11 cellular contexts compared by ENCODE assay signal in the genomic region with DNA sequence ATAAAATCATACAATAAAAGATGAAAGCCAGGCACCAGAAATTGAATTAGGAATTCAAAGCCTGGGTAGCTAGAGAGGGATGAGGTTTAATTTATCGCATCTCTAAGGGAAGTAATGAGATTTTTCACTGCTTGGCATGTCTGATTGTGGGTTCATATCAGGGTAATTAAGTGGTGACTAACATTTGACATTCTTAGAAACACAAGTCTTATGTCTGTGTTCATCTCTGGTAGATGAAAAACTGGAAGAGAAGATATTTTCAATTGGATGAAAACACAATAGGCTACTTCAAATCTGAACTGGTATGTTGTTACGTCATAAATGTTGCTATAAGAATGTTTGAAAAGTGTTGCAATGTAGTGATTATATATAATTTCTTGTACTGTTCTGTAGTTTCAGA. TPM values are rescaled to one million over a fixed set of nuclear protein-coding genes. Genes with fewer than 3 reads are reported as not detected.
DNase-seq lines count a peak whose midpoint lies in the region; ATAC-seq lines count a peak whose summit lies in the region.
"Had no signal": no experiment of that assay in that cellular context is flagged by ENCODE, and none has a peak within 500 bp of the region (broad histone marks: within the 10 kb centered on the region; RNA-seq: fewer than 3 reads in every experiment).

No MANE protein-coding gene starts in this region.

- ATAC-seq in T-helper 17 cell (no peak), GM19351 (IDR thresholded peaks at IDR 0.05; ENCODE audit: unreplicated experiment) (no peak), GM18867 (IDR thresholded peaks at IDR 0.05; ENCODE audit: unreplicated experiment) (no peak)

- peaks cover 33% of the 10 kb centered on the region for H3K36me3 Mint-ChIP-seq in activated naive CD4-positive, alpha-beta T cell treated with anti-CD3 and anti-CD28 coated beads, Interleukin-2, amount 50 U/mL, for 24 hours
- peaks cover 7% of the 10 kb centered on the region for H3K36me3 Mint-ChIP-seq in T-helper 17 cell (ENCODE audit: low read depth)

- peak overlapping the region; percentile 5 for H3K27ac Mint-ChIP-seq in activated naive CD4-positive, alpha-beta T cell treated with anti-CD3 and anti-CD28 coated beads, Interleukin-2, amount 50 U/mL, for 24 hours
- H3K27ac Mint-ChIP-seq in T-helper 17 cell: peak overlapping the region; percentile 92

- H3K4me1 Mint-ChIP-seq in activated naive CD4-positive, alpha-beta T cell treated with anti-CD3 and anti-CD28 coated beads, Interleukin-2, amount 50 U/mL, for 24 hours: peaks cover 88% of the 10 kb centered on the region
- peaks cover 37% of the 10 kb centered on the region for H3K4me1 Mint-ChIP-seq in T-helper 17 cell

- no peak for DNase-seq in activated naive CD4-positive, alpha-beta T cell treated with Interleukin-2 at 50 U/mL for 16 hours
- DNase-seq in T-helper 17 cell: no peak
- DNase-seq in fibroblast of gingiva (ENCODE audit: low read depth): peak; percentile 34
- DNase-seq in skeletal muscle cell (ENCODE audit: low read depth): peak; percentile 20
- DNase-seq in NCI-H2196 (lab: John Stamatoyannopoulos, UW; ENCODE audit: unreplicated experiment): no peak
- DNase-seq: islet precursor cell, NCI-H1694 had no signal

- H3K9me3 Mint-ChIP-seq in activated naive CD4-positive, alpha-beta T cell treated with anti-CD3 and anti-CD28 coated beads, Interleukin-2, amount 50 U/mL, for 24 hours: no peaks in the 10 kb centered on the region
- H3K9me3 Mint-ChIP-seq: dendritic cell treated with granulocyte-macrophage colony-stimulating factor and Interleukin-4, amounts not matched to agents 40 ng/mL and 50 ng/mL, for 4 days had no signal

- H3K27me3 Mint-ChIP-seq in activated naive CD4-positive, alpha-beta T cell treated with anti-CD3 and anti-CD28 coated beads, Interleukin-2, amount 50 U/mL, for 24 hours: no peaks in the 10 kb centered on the region
- H3K27me3 Mint-ChIP-seq in T-helper 17 cell: no peaks in the 10 kb centered on the region
- H3K27me3 Mint-ChIP-seq: dendritic cell treated with granulocyte-macrophage colony-stimulating factor and Interleukin-4, amounts not matched to agents 40 ng/mL and 50 ng/mL, for 4 days had no signal

- H3K4me3 ChIP-seq in skeletal muscle cell (ENCODE audit: low read depth, low read length): no peak overlapping the region

- no peaks in the 10 kb centered on the region for H3K9me3 ChIP-seq in T-helper 17 cell (ENCODE audit: control insufficient read depth, low read length, poor library complexity, severe bottlenecking)

- peak overlapping the region; percentile 75 for H3K4me3 Mint-ChIP-seq in activated naive CD4-positive, alpha-beta T cell treated with anti-CD3 and anti-CD28 coated beads, Interleukin-2, amount 50 U/mL, for 24 hours
- no peak overlapping the region for H3K4me3 Mint-ChIP-seq in T-helper 17 cell
- H3K4me3 Mint-ChIP-seq: dendritic cell treated with granulocyte-macrophage colony-stimulating factor and Interleukin-4, amounts not matched to agents 40 ng/mL and 50 ng/mL, for 4 days had no signal

RNA-seq across cellular contexts. Expression of a gene that starts 36.8 kb away (rescaled TPM):
- not detected for total RNA-seq in T-helper 17 cell

RNA-seq across cellular contexts. Expression of a gene that starts 43.2 kb away (rescaled TPM):
- 10 to 100 TPM; 22.8 to 25.6 TPM for total RNA-seq in T-helper 17 cell

RNA-seq across cellular contexts. Expression of a gene that starts 43.7 kb away (rescaled TPM):
- under 1 TPM; 0.30 to 0.55 TPM for total RNA-seq in T-helper 17 cell

Comparison
In these comparisons a context has a peak if more than half of its experiments do, and no peak if none do; other contexts are left out.
1. DNase-seq: peak in fibroblast of gingiva (single experiment) and skeletal muscle cell (single experiment); none in activated naive CD4-positive, alpha-beta T cell treated with Interleukin-2 at 50 U/mL for 16 hours (single experiment), T-helper 17 cell (0 of 3) and NCI-H2196 (single experiment).